In genomic region chr6:43075791-43076092, GRCh38 we compare ENCODE assay signal across 7 cellular contexts.
DNase-seq lines count a peak whose midpoint lies in the region; ATAC-seq and TF ChIP-seq lines count a peak whose summit lies in the region.
"Had no signal": no experiment of that assay in that cellular context is flagged by ENCODE, and none has a peak within 500 bp of the region (broad histone marks: within the 10 kb centered on the region; RNA-seq: fewer than 3 reads in every experiment).

No MANE protein-coding gene starts in this region.

- CTCF ChIA-PET in RWPE1 (lab: Yijun Ruan, JAX): interaction anchor here (0.6 to 2.6 kb wide), 2 partner anchors 52 to 68 kb away, joined by 3 to 14 read pairs; no protein-coding TSS in a partner anchor

- H3K36me3 ChIP-seq in iPS-20b (ENCODE audit: insufficient read depth, low read depth, low read length): 0 out of 2 replicates have a peak, but pooled peaks cover 13% of the 10 kb centered on the region

- POLR2A ChIA-PET in RWPE1 (lab: Yijun Ruan, JAX; ENCODE audit: low non-redundant PET): interaction anchor here (0.5 to 0.9 kb wide), 2 partner anchors 17 to 654 kb away, joined by 3 to 5 read pairs; partner anchors contain the start of genes KLC4 and MRPL2

- H3K9me3 ChIP-seq in iPS-20b (ENCODE audit: insufficient read depth, low read depth, low read length): no peaks in the 10 kb centered on the region

- DNase-seq in AG10803 (ENCODE audit: low read depth) (no peak), RWPE1 (ENCODE audit: low spot score) (no peak), SHP77 (lab: John Stamatoyannopoulos, UW) (no peak)
- no peak for DNase-seq in stimulated activated CD4-positive, alpha-beta T cell treated with anti-CD3 and anti-CD28 coated beads, Interleukin-12 subunit alpha, Interleukin-12 subunit beta, amount 100 ng/mL, for 4 hours

- peaks cover 27% of the 10 kb centered on the region for H3K4me1 ChIP-seq in iPS-20b (ENCODE audit: insufficient read depth, low read length)

- peak overlapping the region; percentile 75 for H3K4me3 ChIP-seq in AG10803 (ENCODE audit: low read length)
- peak overlapping the region; percentile 86 for H3K4me3 ChIP-seq in iPS-20b (ENCODE audit: low read length)

- peak overlapping the region; percentile 76; the same call in 1 of the 2 replicates for H3K9ac ChIP-seq in iPS-20b (ENCODE audit: low read depth, low read length)

- H3K27me3 ChIP-seq in iPS-20b (ENCODE audit: insufficient read depth, low read length): no peaks in the 10 kb centered on the region

- peak overlapping the region; percentile 83 for H3K27ac ChIP-seq in RWPE1
- peak overlapping the region; percentile 46 for H3K27ac ChIP-seq in iPS-20b (ENCODE audit: low read length)
- H3K27ac ChIP-seq: HL-60 had no signal

- no peak for TF ChIP-seq CTCF in AG10803 (conservative IDR thresholded peaks at IDR 0.05; ENCODE audit: low read length)
- TF ChIP-seq CTCF in RWPE1 (conservative IDR thresholded peaks at IDR 0.05; ENCODE audit: low read depth): no peak

- ATAC-seq in GM21528 (IDR thresholded peaks at IDR 0.05; ENCODE audit: low FRiP score, unreplicated experiment): no peak
